1 cellular context compared by ENCODE assay signal in the genomic region with DNA sequence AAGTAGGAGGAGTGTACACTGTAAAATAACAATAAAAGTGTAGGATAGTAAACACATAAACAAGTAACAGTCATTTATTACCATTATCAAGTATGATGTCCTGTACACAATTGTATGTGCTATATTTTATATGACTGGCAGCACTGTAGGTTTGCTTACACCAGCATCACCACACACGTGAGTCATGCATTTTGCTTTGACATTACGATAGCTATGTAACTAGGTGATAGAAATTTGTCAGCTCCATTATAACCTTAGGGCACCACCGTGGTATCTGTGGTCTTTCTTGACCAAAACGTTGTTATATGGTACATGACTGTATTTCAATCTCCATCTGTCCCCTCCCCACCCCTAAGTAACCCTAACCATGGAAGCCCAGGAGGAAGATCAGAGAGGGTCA.
TF ChIP-seq lines count a peak whose summit lies in the region.

No MANE protein-coding gene starts in this region.

TF ChIP-seq in K562, 482 proteins besides CTCF, POLR2A, EP300 and RAD21:
- TF ChIP-seq DMBX1 (CRISPR knock-in tag; IDR thresholded peaks at IDR 0.05; ENCODE audit: borderline replicate concordance), result no peak
- TF ChIP-seq, protein P1, sequence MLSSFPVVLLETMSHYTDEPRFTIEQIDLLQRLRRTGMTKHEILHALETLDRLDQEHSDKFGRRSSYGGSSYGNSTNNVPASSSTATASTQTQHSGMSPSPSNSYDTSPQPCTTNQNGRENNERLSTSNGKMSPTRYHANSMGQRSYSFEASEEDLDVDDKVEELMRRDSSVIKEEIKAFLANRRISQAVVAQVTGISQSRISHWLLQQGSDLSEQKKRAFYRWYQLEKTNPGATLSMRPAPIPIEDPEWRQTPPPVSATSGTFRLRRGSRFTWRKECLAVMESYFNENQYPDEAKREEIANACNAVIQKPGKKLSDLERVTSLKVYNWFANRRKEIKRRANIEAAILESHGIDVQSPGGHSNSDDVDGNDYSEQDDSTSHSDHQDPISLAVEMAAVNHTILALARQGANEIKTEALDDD (IDR thresholded peaks at IDR 0.05), result peak; percentile 16; the same call in 1 of the 2 replicates
- TF ChIP-seq, protein P2, sequence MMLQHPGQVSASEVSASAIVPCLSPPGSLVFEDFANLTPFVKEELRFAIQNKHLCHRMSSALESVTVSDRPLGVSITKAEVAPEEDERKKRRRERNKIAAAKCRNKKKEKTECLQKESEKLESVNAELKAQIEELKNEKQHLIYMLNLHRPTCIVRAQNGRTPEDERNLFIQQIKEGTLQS (IDR thresholded peaks at IDR 0.05), result peak; percentile 51; the same call in 1 of the 2 replicates
- TF ChIP-seq, protein P2 (CRISPR knock-in tag; conservative IDR thresholded peaks at IDR 0.05), result no peak
